Comparison of ENCODE assay signal across 17 cellular contexts in the genomic region with DNA sequence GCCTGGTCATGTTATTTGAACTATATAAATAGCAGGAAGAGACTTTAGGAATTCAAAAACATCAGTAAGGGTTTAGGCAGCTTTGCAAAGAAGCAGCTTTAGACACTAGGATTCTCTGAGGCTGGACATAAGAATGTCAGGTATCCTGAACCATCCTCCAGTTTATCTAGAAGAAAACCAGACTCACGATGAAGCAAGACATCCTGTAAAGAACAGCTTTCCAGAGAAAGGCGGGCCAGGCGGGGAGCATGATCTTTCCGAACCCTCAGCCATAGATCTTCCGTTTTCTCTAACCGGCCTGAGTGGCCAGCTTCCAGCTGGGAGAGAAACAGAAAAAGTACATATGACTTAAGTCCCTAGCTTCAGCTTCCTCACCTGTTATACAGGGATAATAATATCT. TPM values are rescaled to one million over a fixed set of nuclear protein-coding genes. Genes with fewer than 3 reads are reported as not detected.
DNase-seq lines count a peak whose midpoint lies in the region; ATAC-seq and TF ChIP-seq lines count a peak whose summit lies in the region.
"Had no signal": no experiment of that assay in that cellular context is flagged by ENCODE, and none has a peak within 500 bp of the region (broad histone marks: within the 10 kb centered on the region; RNA-seq: fewer than 3 reads in every experiment).

No MANE protein-coding gene starts in this region.

- no peak for DNase-seq in activated CD8-positive, alpha-beta memory T cell treated with anti-CD3 and anti-CD28 coated beads, Interleukin-2, amount 10 ng/mL, durations not matched to agents 7 days and 5 days
- DNase-seq in activated CD8-positive, alpha-beta memory T cell treated with anti-CD3 and anti-CD28 coated beads, Interleukin-2, amount 50 U/mL, for 4 hours, result no peak
- no peak for DNase-seq in activated T-helper 2 cell treated with anti-CD3 and anti-CD28 coated beads, Interferon-gamma antibody, Interleukin-2, Interleukin-4, amounts not matched to agents 10 μg/mL and 5 μg/mL and 100 μg/mL, durations not matched to agents 14 hours and 24 hours and 36 hours (ENCODE audit: low spot score)
- DNase-seq in hepatocyte (ENCODE audit: low spot score) (peak; percentile 26), osteoblast (ENCODE audit: insufficient read length, low spot score, missing footprints) (peak; percentile 31), GM13977 (ENCODE audit: low spot score) (no peak)
- DNase-seq in central memory CD4-positive, alpha-beta T cell, result no peak
- DNase-seq: C1 segment of cervical spinal cord; Calu3; CD4-positive, alpha-beta memory T cell; COR-L47; DMS53; DMS79 treated with DMSO at 0.1 percent for 48 hours; GOT3; HFFc6 had no signal

- H3K4me2 ChIP-seq in hepatocyte (no peak overlapping the region), osteoblast (ENCODE audit: insufficient read depth, low read length) (no peak overlapping the region)

- no peaks in the 10 kb centered on the region for H3K27me3 Mint-ChIP-seq in activated CD8-positive, alpha-beta memory T cell treated with anti-CD3 and anti-CD28 coated beads, Interleukin-2, amount 10 ng/mL, durations not matched to agents 7 days and 5 days
- H3K27me3 Mint-ChIP-seq in activated T-helper 2 cell treated with anti-CD3 and anti-CD28 coated beads, Interferon-gamma antibody, Interleukin-2, Interleukin-4, amounts not matched to agents 10 μg/mL and 5 μg/mL and 100 μg/mL, durations not matched to agents 14 hours and 24 hours and 36 hours (ENCODE audit: low read depth), result no peaks in the 10 kb centered on the region
- H3K27me3 Mint-ChIP-seq: CD4-positive, alpha-beta memory T cell had no signal

- H3K27ac ChIP-seq in hepatocyte (peak overlapping the region; percentile 53), osteoblast (ENCODE audit: low read depth, low read length) (no peak overlapping the region)

- peak overlapping the region; percentile 9 for H3K27ac Mint-ChIP-seq in activated CD8-positive, alpha-beta memory T cell treated with anti-CD3 and anti-CD28 coated beads, Interleukin-2, amount 10 ng/mL, durations not matched to agents 7 days and 5 days
- peak overlapping the region; percentile 17 for H3K27ac Mint-ChIP-seq in activated T-helper 2 cell treated with anti-CD3 and anti-CD28 coated beads, Interferon-gamma antibody, Interleukin-2, Interleukin-4, amounts not matched to agents 10 μg/mL and 5 μg/mL and 100 μg/mL, durations not matched to agents 14 hours and 24 hours and 36 hours
- H3K27ac Mint-ChIP-seq: HFFc6 had no signal

- H4K20me1 ChIP-seq in hepatocyte (ENCODE audit: insufficient read depth, poor library complexity, severe bottlenecking), result no peaks in the 10 kb centered on the region
- H4K20me1 ChIP-seq in osteoblast (ENCODE audit: insufficient read depth, low read length), result peaks cover 3% of the 10 kb centered on the region

- no peak for ATAC-seq in activated CD8-positive, alpha-beta memory T cell treated with anti-CD3 and anti-CD28 coated beads, Interleukin-2, amount 10 ng/mL, durations not matched to agents 7 days and 5 days
- ATAC-seq in GM21390 (IDR thresholded peaks at IDR 0.05; ENCODE audit: unreplicated experiment), result no peak

- H3K4me1 ChIP-seq in hepatocyte (ENCODE audit: insufficient read depth) (no peaks in the 10 kb centered on the region), osteoblast (ENCODE audit: insufficient read depth, low read length) (no peaks in the 10 kb centered on the region)
- H3K4me1 ChIP-seq: HAP-1 had no signal

- in situ Hi-C loops in GM13977 (cut with MboI; ENCODE audit: low pct_unique_long_range_greater_than_20kb, low sequenced_read_pairs, unreplicated experiment), result no loop called here

- TF ChIP-seq CTCF in hepatocyte (IDR thresholded peaks at IDR 0.05; ENCODE audit: poor library complexity) (no peak), osteoblast (IDR thresholded peaks at IDR 0.05; ENCODE audit: extremely low read depth, low read depth, low read length) (no peak), GM13977 (IDR thresholded peaks at IDR 0.05; ENCODE audit: extremely low read depth, insufficient read depth, missing control alignments) (no peak)

- peaks cover 15% of the 10 kb centered on the region for H3K4me1 Mint-ChIP-seq in activated CD8-positive, alpha-beta memory T cell treated with anti-CD3 and anti-CD28 coated beads, Interleukin-2, amount 10 ng/mL, durations not matched to agents 7 days and 5 days
- no peaks in the 10 kb centered on the region for H3K4me1 Mint-ChIP-seq in activated T-helper 2 cell treated with anti-CD3 and anti-CD28 coated beads, Interferon-gamma antibody, Interleukin-2, Interleukin-4, amounts not matched to agents 10 μg/mL and 5 μg/mL and 100 μg/mL, durations not matched to agents 14 hours and 24 hours and 36 hours (ENCODE audit: low read depth)

- intact Hi-C loops in activated T-helper 2 cell treated with anti-CD3 and anti-CD28 coated beads, Interferon-gamma antibody, Interleukin-2, Interleukin-4, amounts not matched to agents 10 μg/mL and 5 μg/mL and 100 μg/mL, durations not matched to agents 14 hours and 24 hours and 36 hours (cut with micrococcal nuclease), result no loop called here

- H3K27me3 ChIP-seq in hepatocyte (no peaks in the 10 kb centered on the region), osteoblast (ENCODE audit: insufficient read depth, low read length) (no peaks in the 10 kb centered on the region)

- H3K4me3 Mint-ChIP-seq in activated CD8-positive, alpha-beta memory T cell treated with anti-CD3 and anti-CD28 coated beads, Interleukin-2, amount 10 ng/mL, durations not matched to agents 7 days and 5 days, result no peak overlapping the region
- no peak overlapping the region for H3K4me3 Mint-ChIP-seq in activated T-helper 2 cell treated with anti-CD3 and anti-CD28 coated beads, Interferon-gamma antibody, Interleukin-2, Interleukin-4, amounts not matched to agents 10 μg/mL and 5 μg/mL and 100 μg/mL, durations not matched to agents 14 hours and 24 hours and 36 hours (ENCODE audit: low read depth)
- H3K4me3 Mint-ChIP-seq: CD4-positive, alpha-beta memory T cell; HFFc6 had no signal

- H3K79me2 ChIP-seq in hepatocyte (peaks cover 10% of the 10 kb centered on the region), osteoblast (ENCODE audit: insufficient read depth, low read length) (peaks cover 5% of the 10 kb centered on the region)

- H3K36me3 ChIP-seq in hepatocyte (replicated peaks; ENCODE audit: insufficient read depth, low read depth) (peaks cover 3% of the 10 kb centered on the region), osteoblast (ENCODE audit: insufficient read depth, low read length) (peaks cover 71% of the 10 kb centered on the region)

- H3K4me3 ChIP-seq in hepatocyte (no peak overlapping the region), osteoblast (ENCODE audit: insufficient read depth, low read length) (no peak overlapping the region)
- H3K4me3 ChIP-seq: HAP-1 had no signal

- H3K36me3 Mint-ChIP-seq in activated CD8-positive, alpha-beta memory T cell treated with anti-CD3 and anti-CD28 coated beads, Interleukin-2, amount 10 ng/mL, durations not matched to agents 7 days and 5 days, result peaks cover 63% of the 10 kb centered on the region
- H3K36me3 Mint-ChIP-seq in activated T-helper 2 cell treated with anti-CD3 and anti-CD28 coated beads, Interferon-gamma antibody, Interleukin-2, Interleukin-4, amounts not matched to agents 10 μg/mL and 5 μg/mL and 100 μg/mL, durations not matched to agents 14 hours and 24 hours and 36 hours (ENCODE audit: low read depth), result peaks cover 93% of the 10 kb centered on the region

- H3K9me3 Mint-ChIP-seq in activated CD8-positive, alpha-beta memory T cell treated with anti-CD3 and anti-CD28 coated beads, Interleukin-2, amount 10 ng/mL, durations not matched to agents 7 days and 5 days (ENCODE audit: low read depth), result peaks cover 9% of the 10 kb centered on the region
- peaks cover 12% of the 10 kb centered on the region for H3K9me3 Mint-ChIP-seq in activated T-helper 2 cell treated with anti-CD3 and anti-CD28 coated beads, Interferon-gamma antibody, Interleukin-2, Interleukin-4, amounts not matched to agents 10 μg/mL and 5 μg/mL and 100 μg/mL, durations not matched to agents 14 hours and 24 hours and 36 hours

- H3K9me3 ChIP-seq in hepatocyte (ENCODE audit: low read depth) (no peaks in the 10 kb centered on the region), osteoblast (ENCODE audit: low read depth, low read length) (peaks cover 3% of the 10 kb centered on the region)

- 89% methylated on average over 6 of the region's 6 CpGs for WGBS in hepatocyte (ENCODE audit: low lambda C conversion rate, missing lambda C conversion rate)

- H3K9me2 ChIP-seq in hepatocyte (replicated peaks; ENCODE audit: insufficient read depth), result no peaks in the 10 kb centered on the region

- H2AFZ ChIP-seq in hepatocyte (no peak overlapping the region), osteoblast (ENCODE audit: low read length) (no peak overlapping the region)

- CTCF ChIA-PET in activated CD8-positive, alpha-beta memory T cell treated with anti-CD3 and anti-CD28 coated beads, Interleukin-2, amount 10 ng/mL, durations not matched to agents 7 days and 5 days (lab: Charles Lee), result interaction anchor here (1.2 to 4.3 kb wide), 2 partner anchors 20 to 25 kb away, joined by 3 to 16 read pairs; no protein-coding TSS in a partner anchor

RNA-seq across cellular contexts. Expression of a gene that starts 39.3 kb away (rescaled TPM):
- total RNA-seq in activated CD8-positive, alpha-beta memory T cell treated with anti-CD3 and anti-CD28 coated beads, Interleukin-2, amount 10 ng/mL, durations not matched to agents 7 days and 5 days, result 10 to 100 TPM; 22.8 to 23.0 TPM
- 19.2 and 21.6 TPM in 2 replicates for total RNA-seq in activated T-helper 2 cell treated with anti-CD3 and anti-CD28 coated beads, Interferon-gamma antibody, Interleukin-2, Interleukin-4, amounts not matched to agents 10 μg/mL and 5 μg/mL and 100 μg/mL, durations not matched to agents 14 hours and 24 hours and 36 hours
- 15.3 and 16.7 TPM in 2 replicates for total RNA-seq in hepatocyte
- 9.0 and 9.2 TPM in 2 replicates for polyA plus RNA-seq in hepatocyte
- total RNA-seq in osteoblast, result 16.5 and 19.5 TPM in 2 replicates

RNA-seq across cellular contexts. Expression of a gene that starts 50.4 kb away (rescaled TPM):
- 10 to 100 TPM in 1 of 2 experiments, 1 to 10 TPM in 1; 8.7 to 11.6 TPM for total RNA-seq in activated CD8-positive, alpha-beta memory T cell treated with anti-CD3 and anti-CD28 coated beads, Interleukin-2, amount 10 ng/mL, durations not matched to agents 7 days and 5 days
- 27.3 and 28.6 TPM in 2 replicates for total RNA-seq in activated T-helper 2 cell treated with anti-CD3 and anti-CD28 coated beads, Interferon-gamma antibody, Interleukin-2, Interleukin-4, amounts not matched to agents 10 μg/mL and 5 μg/mL and 100 μg/mL, durations not matched to agents 14 hours and 24 hours and 36 hours
- total RNA-seq in hepatocyte, result 8.5 and 11.0 TPM in 2 replicates
- polyA plus RNA-seq in hepatocyte, result 7.7 and 8.4 TPM in 2 replicates
- 16.5 and 18.1 TPM in 2 replicates for total RNA-seq in osteoblast

Comparison
In these comparisons a context has a peak if more than half of its experiments do, and no peak if none do; other contexts are left out.
1. DNase-seq: peak in hepatocyte (single experiment) and osteoblast (single experiment); none in activated CD8-positive, alpha-beta memory T cell treated with anti-CD3 and anti-CD28 coated beads, Interleukin-2, amount 10 ng/mL, durations not matched to agents 7 days and 5 days (single experiment), activated CD8-positive, alpha-beta memory T cell treated with anti-CD3 and anti-CD28 coated beads, Interleukin-2, amount 50 U/mL, for 4 hours (single experiment), activated T-helper 2 cell treated with anti-CD3 and anti-CD28 coated beads, Interferon-gamma antibody, Interleukin-2, Interleukin-4, amounts not matched to agents 10 μg/mL and 5 μg/mL and 100 μg/mL, durations not matched to agents 14 hours and 24 hours and 36 hours (single experiment), central memory CD4-positive, alpha-beta T cell (single experiment) and GM13977 (single experiment).